8 cellular contexts compared by ENCODE assay signal in the genomic region with DNA sequence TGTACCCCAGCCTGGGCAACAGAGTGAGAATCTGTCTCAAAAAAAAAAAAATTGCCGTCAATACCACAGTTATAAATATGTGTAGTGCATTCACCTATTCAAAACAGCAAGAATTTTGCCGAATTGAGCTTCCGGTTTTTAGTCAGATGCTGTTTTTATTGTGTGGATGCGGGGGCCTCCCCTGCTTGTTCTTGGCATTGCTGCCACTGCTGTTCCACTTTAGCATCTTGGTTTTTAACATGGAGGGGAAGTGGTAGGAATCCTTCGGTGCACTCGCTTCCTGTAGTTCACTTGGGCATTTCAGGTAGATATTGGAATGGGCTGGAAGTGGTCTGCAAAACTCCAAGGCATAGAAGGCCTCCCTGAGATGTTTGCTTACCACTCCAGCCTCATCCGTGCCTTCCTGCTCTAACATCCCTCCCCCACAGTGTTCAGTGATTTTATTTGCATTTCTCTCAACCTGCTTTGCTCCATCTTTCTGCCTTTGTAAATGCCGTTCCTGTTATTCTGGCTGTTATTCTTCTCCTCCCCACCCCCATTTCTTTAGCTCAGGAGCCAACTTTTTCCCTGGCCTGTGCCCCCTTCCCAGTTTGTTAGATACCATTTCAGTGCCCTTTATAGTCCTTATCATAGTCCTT. TPM values are rescaled to one million over a fixed set of nuclear protein-coding genes. Genes with fewer than 3 reads are reported as not detected.
A peak's percentile ranks its signal among the peaks of the same experiment; 100 is the strongest.
DNase-seq lines count a peak whose midpoint lies in the region; ATAC-seq and TF ChIP-seq lines count a peak whose summit lies in the region.

No MANE protein-coding gene starts in this region.

- H2BK12ac ChIP-seq in neuronal stem cell (ENCODE audit: low read length): no peak overlapping the region

- H2BK5ac ChIP-seq in neuronal stem cell (ENCODE audit: low read length): no peak overlapping the region

- no peak overlapping the region for H3K27ac ChIP-seq in neuronal stem cell (replicated peaks; ENCODE audit: low read length)

- H2AK5ac ChIP-seq in neuronal stem cell (ENCODE audit: low read depth, low read length): no peak overlapping the region

- no peak overlapping the region for H3K14ac ChIP-seq in neuronal stem cell (ENCODE audit: low read length)

- peak; percentile 26 to 29 for DNase-seq in erythroblast (lab: John Stamatoyannopoulos, UW)
- no peak for DNase-seq in DMS 273 (lab: John Stamatoyannopoulos, UW; ENCODE audit: unreplicated experiment)
- DNase-seq in NCI-H82 treated with DMSO at 0.1 percent for 48 hours (lab: John Stamatoyannopoulos, UW; ENCODE audit: unreplicated experiment): no peak
- DNase-seq in retina: no peak
- DNase-seq in neuronal stem cell (ENCODE audit: low spot score): no peak

- H4K8ac ChIP-seq in neuronal stem cell (ENCODE audit: low read depth, low read length): no peak overlapping the region

- peak; percentile 37 for TF ChIP-seq CTCF in GM12873 (IDR thresholded peaks at IDR 0.05; ENCODE audit: insufficient read depth, low read depth, low read length, missing control alignments)

- no peak for TF ChIP-seq POLR2A in erythroblast (IDR thresholded peaks at IDR 0.05; ENCODE audit: low read length)

- H3K23ac ChIP-seq in neuronal stem cell (ENCODE audit: low read depth, low read length, poor library complexity): no peak overlapping the region

- WGBS in neuronal stem cell (ENCODE audit: extremely low coverage in 2 of 2, insufficient read length in 2 of 2, insufficient replicate concordance in 1 of 2), 2 donors: no CpG with 5 or more reads among the region's 8 CpGs

- peaks cover 2% of the 10 kb centered on the region in 2 donors for H3K4me1 ChIP-seq in neuronal stem cell (ENCODE audit: control insufficient read depth in 2 of 2, insufficient read depth in 1 of 2, low read depth in 1 of 2, low read length in 2 of 2)

- no peak overlapping the region for H2BK120ac ChIP-seq in neuronal stem cell (ENCODE audit: low read depth, low read length)

- H3K4ac ChIP-seq in neuronal stem cell (ENCODE audit: low read length): no peak overlapping the region

- no peak overlapping the region for H2BK15ac ChIP-seq in neuronal stem cell (ENCODE audit: low read length)

- H4K91ac ChIP-seq in neuronal stem cell (ENCODE audit: low read depth, low read length, poor library complexity): no peak overlapping the region

- H3K18ac ChIP-seq in neuronal stem cell (ENCODE audit: low read length): no peak overlapping the region

- peaks cover 2 to 9% of the 10 kb centered on the region in 2 donors for H3K9me3 ChIP-seq in neuronal stem cell (replicated peaks in 1 of 2; ENCODE audit: control insufficient read depth in 2 of 2, insufficient read depth in 1 of 2, low read depth in 1 of 2, low read length in 2 of 2)

- no peak overlapping the region for H3K9ac ChIP-seq in neuronal stem cell (ENCODE audit: low read depth, low read length, poor library complexity)

- no peaks in the 10 kb centered on the region for H3K79me1 ChIP-seq in neuronal stem cell (ENCODE audit: low read depth, low read length)

- H3K4me3 ChIP-seq in neuronal stem cell (ENCODE audit: low read length in 2 of 2): no peak overlapping the region

- H3K27me3 ChIP-seq in neuronal stem cell (ENCODE audit: control insufficient read depth in 3 of 3, insufficient read depth in 3 of 3, low read depth in 1 of 3, low read length in 3 of 3): no peaks in the 10 kb centered on the region

- ATAC-seq in GM21423 (IDR thresholded peaks at IDR 0.05; ENCODE audit: unreplicated experiment) (peak; percentile 37), HG03565 (IDR thresholded peaks at IDR 0.05; ENCODE audit: unreplicated experiment) (peak; percentile 29)

- H2AFZ ChIP-seq in neuronal stem cell (ENCODE audit: low read length): no peak overlapping the region

- peaks cover 0 to 23% of the 10 kb centered on the region in 2 donors for H3K36me3 ChIP-seq in neuronal stem cell (replicated peaks in 1 of 2; ENCODE audit: control insufficient read depth in 2 of 2, insufficient read depth in 2 of 2, low read length in 2 of 2)

- H3K4me2 ChIP-seq in neuronal stem cell (ENCODE audit: insufficient read depth, low read length, poor library complexity, severe bottlenecking): no peak overlapping the region

RNA-seq across cellular contexts. Expression of gene MOB1B, which starts 25.5 kb away (rescaled TPM):
- 15.8 TPM for polyA plus RNA-seq in neuronal stem cell (2013, experiment 1 of 2)
- polyA plus RNA-seq in neuronal stem cell (2013, experiment 2 of 2): 17.0 TPM

Comparison
In these comparisons a context has a peak if more than half of its experiments do, and no peak if none do; other contexts are left out.
1. DNase-seq: peak in erythroblast (2 of 2); none in DMS 273 (single experiment), NCI-H82 treated with DMSO at 0.1 percent for 48 hours (single experiment), retina (single experiment) and neuronal stem cell (single experiment).